21 cellular contexts compared by ENCODE assay signal in genomic region chr6:48973486-48973885, GRCh38.
DNase-seq lines count a peak whose midpoint lies in the region; ATAC-seq and TF ChIP-seq lines count a peak whose summit lies in the region.
"Had no signal": no experiment of that assay in that cellular context is flagged by ENCODE, and none has a peak within 500 bp of the region (broad histone marks: within the 10 kb centered on the region; RNA-seq: fewer than 3 reads in every experiment).

No MANE protein-coding gene starts in this region.

- H4K8ac ChIP-seq in IMR-90 (ENCODE audit: low read depth in 2 of 2, low read length in 2 of 2): no peak overlapping the region

- H3K27ac ChIP-seq in IMR-90 (ENCODE audit: insufficient read depth, low read length): no peak overlapping the region
- H3K27ac ChIP-seq in GM23248: no peak overlapping the region
- H3K27ac ChIP-seq: BLaER1, KMS-11, Peyer's patch had no signal

- peaks cover 4% of the 10 kb centered on the region; the same call in 1 of the 2 replicates for H3K9me2 ChIP-seq in GM23248 (ENCODE audit: insufficient read depth)

- H3K4me2 ChIP-seq in IMR-90 (ENCODE audit: low read depth, low read length) (no peak overlapping the region), GM23248 (ENCODE audit: unreplicated experiment) (no peak overlapping the region)
- H3K4me2 ChIP-seq: BLaER1, GM23338, KMS-11 had no signal

- no peak overlapping the region for H4K91ac ChIP-seq in IMR-90 (ENCODE audit: insufficient read depth, low read depth, low read length)

- H3K36me3 ChIP-seq in IMR-90 (ENCODE audit: control insufficient read depth, insufficient read depth, low read length) (no peaks in the 10 kb centered on the region), GM23248 (ENCODE audit: low read depth) (no peaks in the 10 kb centered on the region)
- H3K36me3 ChIP-seq: BLaER1, HAP-1, Peyer's patch had no signal

- no peaks in the 10 kb centered on the region for H3K9me1 ChIP-seq in IMR-90 (ENCODE audit: insufficient read depth, low read length)

- no peaks in the 10 kb centered on the region for H3K79me1 ChIP-seq in IMR-90 (ENCODE audit: low read depth in 1 of 2, low read length in 2 of 2)

- no peak overlapping the region for H2AFZ ChIP-seq in IMR-90 (replicated peaks; ENCODE audit: low read length, poor library complexity)
- no peak overlapping the region for H2AFZ ChIP-seq in GM23248
- H2AFZ ChIP-seq: GM23338 had no signal

- H3K79me2 ChIP-seq in GM23248 (ENCODE audit: insufficient read depth): no peaks in the 10 kb centered on the region

- no peak overlapping the region for H4K5ac ChIP-seq in IMR-90 (ENCODE audit: low read depth, low read length)

- H2AK5ac ChIP-seq in IMR-90 (ENCODE audit: low read depth, low read length): no peak overlapping the region

- no peak overlapping the region for H3K23ac ChIP-seq in IMR-90 (ENCODE audit: low read depth, low read length)

- H3K9ac ChIP-seq in IMR-90 (ENCODE audit: low read depth, low read length) (no peak overlapping the region), GM23248 (no peak overlapping the region)
- H3K9ac ChIP-seq: BLaER1, KMS-11 had no signal

- no CpG with 5 or more reads among the region's 1 CpG for WGBS in IMR-90 (ENCODE audit: extremely low coverage in 2 of 2, insufficient read length in 1 of 2), 2 experiments
- 23 to 24% methylated on average over 1 of the region's 1 CpG for WGBS in GM23248 (ENCODE audit: low coverage in 1 of 2, low lambda C conversion rate in 2 of 2, missing lambda C conversion rate in 2 of 2), 2 experiments

- CTCF ChIA-PET in IMR-90 (lab: Yijun Ruan, JAX): no interaction called here

- H4K20me1 ChIP-seq in IMR-90 (ENCODE audit: insufficient read depth, low read length): no peaks in the 10 kb centered on the region
- H4K20me1 ChIP-seq in GM23248 (ENCODE audit: insufficient read depth): no peaks in the 10 kb centered on the region
- H4K20me1 ChIP-seq: BLaER1 had no signal

- dilution Hi-C loops in IMR-90 (cut with HindIII; ENCODE audit: low sequenced_read_pairs, unreplicated experiment): no loop called here

- H2BK120ac ChIP-seq in IMR-90 (ENCODE audit: low read depth, low read length): no peak overlapping the region

- DNase-seq in IMR-90 (peak; percentile 15), NCI-H69 (lab: John Stamatoyannopoulos, UW) (peak; percentile 27), fibroblast of mammary gland (ENCODE audit: low read depth) (peak; percentile 50), putamen (ENCODE audit: low spot score) (peak; percentile 25), amygdala (lab: John Stamatoyannopoulos, UW) (no peak), GM23248 (no peak)
- DNase-seq: ACHN; Caco-2; CD4-positive, alpha-beta T cell; NCI-H1417; NCI-H1694 treated with DMSO at 0.1 percent for 48 hours; NCI-H2081 treated with DMSO at 0.1 percent for 48 hours; NCI-H446 treated with DMSO at 0.1 percent for 48 hours; NCI-H526 treated with DMSO at 0.1 percent for 48 hours; Peyer's patch had no signal

- TF ChIP-seq POLR2A in IMR-90 (IDR thresholded peaks at IDR 0.05; ENCODE audit: low read depth, low read length): no peak

- H3K27me3 ChIP-seq in IMR-90 (ENCODE audit: control insufficient read depth, insufficient read depth, low read length): no peaks in the 10 kb centered on the region
- no peaks in the 10 kb centered on the region for H3K27me3 ChIP-seq in GM23248 (replicated peaks; ENCODE audit: insufficient read depth)
- H3K27me3 ChIP-seq: BLaER1, Peyer's patch had no signal

- no peaks in the 10 kb centered on the region for H3K9me3 ChIP-seq in IMR-90 (ENCODE audit: control insufficient read depth, insufficient read depth, low read length)
- no peaks in the 10 kb centered on the region for H3K9me3 ChIP-seq in GM23248 (ENCODE audit: low read depth)
- H3K9me3 ChIP-seq: BLaER1, Caco-2, HAP-1, Peyer's patch had no signal

- H2BK15ac ChIP-seq in IMR-90 (ENCODE audit: low read depth, low read length): no peak overlapping the region

- H2BK20ac ChIP-seq in IMR-90 (ENCODE audit: low read depth, low read length): no peak overlapping the region

- no peak for TF ChIP-seq RAD21 in IMR-90 (IDR thresholded peaks at IDR 0.05; ENCODE audit: low read length)

- BruUV-seq in IMR-90 (replicated peaks; lab: Mats Ljungman, UMichigan): no TSS peak

- ATAC-seq in IMR-90 (ENCODE audit: low read depth) (no peak), HG03457 (IDR thresholded peaks at IDR 0.05; ENCODE audit: unreplicated experiment) (no peak)
- ATAC-seq: GM23338, SK-N-SH treated with all-trans-retinoic acid at 6 μM for 48 hours had no signal

- H3K4ac ChIP-seq in IMR-90 (ENCODE audit: low read depth, low read length): no peak overlapping the region

- no peak overlapping the region for H3K14ac ChIP-seq in IMR-90 (replicated peaks; ENCODE audit: low read depth, low read length)

- no peaks in the 10 kb centered on the region; the same call in 1 of the 2 replicates for H3K4me1 ChIP-seq in IMR-90 (ENCODE audit: control insufficient read depth, insufficient read depth, low read length)
- no peaks in the 10 kb centered on the region; the same call in 1 of the 2 replicates for H3K4me1 ChIP-seq in GM23248 (ENCODE audit: insufficient read depth)
- H3K4me1 ChIP-seq: BLaER1, Caco-2, HAP-1, Peyer's patch had no signal

- intact Hi-C loops in IMR-90 (cut with micrococcal nuclease): no loop called here

- no peak overlapping the region for H2BK5ac ChIP-seq in IMR-90 (ENCODE audit: low read depth, low read length, poor library complexity, severe bottlenecking)

- no peak overlapping the region for H3K56ac ChIP-seq in IMR-90 (ENCODE audit: extremely low read depth, insufficient read depth, low read length)

- no peak overlapping the region for H2AK9ac ChIP-seq in IMR-90 (replicated peaks; ENCODE audit: low read depth, low read length, poor library complexity)

- no peaks in the 10 kb centered on the region for H3F3A ChIP-seq in GM23248 (ENCODE audit: insufficient read depth)

- POLR2A ChIA-PET in IMR-90 (lab: Charles Lee; ENCODE audit: unreplicated experiment): no interaction called here

- H3K4me3 ChIP-seq in IMR-90 (ENCODE audit: insufficient read depth, low read depth, low read length) (no peak overlapping the region), fibroblast of mammary gland (ENCODE audit: control insufficient read depth, low read depth, low read length) (no peak overlapping the region), GM23248 (no peak overlapping the region)
- H3K4me3 ChIP-seq: BLaER1, GM23338, HAP-1, Peyer's patch had no signal

- TF ChIP-seq CTCF in IMR-90 (conservative IDR thresholded peaks at IDR 0.05; ENCODE audit: low read depth, low read length) (no peak), fibroblast of mammary gland (conservative IDR thresholded peaks at IDR 0.05; ENCODE audit: control insufficient read depth, insufficient read depth, low read depth, low read length) (no peak)

- in situ Hi-C loops in IMR-90 (cut with MboI; ENCODE audit: low sequenced_read_pairs): no loop called here
- in situ Hi-C loops in GM23248 (cut with MboI): no loop called here

- H3K18ac ChIP-seq in IMR-90 (ENCODE audit: low read depth, low read length): no peak overlapping the region

TF ChIP-seq in IMR-90, 13 proteins besides CTCF, POLR2A, EP300 and RAD21:
- TF ChIP-seq CEBPB (IDR thresholded peaks at IDR 0.05; ENCODE audit: low read depth, low read length) (no peak), RFX5 (IDR thresholded peaks at IDR 0.05; ENCODE audit: low read depth, low read length) (no peak), MXI1 (IDR thresholded peaks at IDR 0.05; ENCODE audit: borderline replicate concordance, low read depth, low read length) (no peak), RCOR1 (IDR thresholded peaks at IDR 0.05; ENCODE audit: insufficient replicate concordance, low read length) (no peak)

Comparison
In these comparisons a context has a peak if more than half of its experiments do, and no peak if none do; other contexts are left out.
1. DNase-seq: peak in IMR-90 (single experiment), NCI-H69 (single experiment), fibroblast of mammary gland (single experiment) and putamen (single experiment); none in amygdala (0 of 56) and GM23248 (single experiment).